16 cellular contexts compared by ENCODE assay signal in the genomic region with DNA sequence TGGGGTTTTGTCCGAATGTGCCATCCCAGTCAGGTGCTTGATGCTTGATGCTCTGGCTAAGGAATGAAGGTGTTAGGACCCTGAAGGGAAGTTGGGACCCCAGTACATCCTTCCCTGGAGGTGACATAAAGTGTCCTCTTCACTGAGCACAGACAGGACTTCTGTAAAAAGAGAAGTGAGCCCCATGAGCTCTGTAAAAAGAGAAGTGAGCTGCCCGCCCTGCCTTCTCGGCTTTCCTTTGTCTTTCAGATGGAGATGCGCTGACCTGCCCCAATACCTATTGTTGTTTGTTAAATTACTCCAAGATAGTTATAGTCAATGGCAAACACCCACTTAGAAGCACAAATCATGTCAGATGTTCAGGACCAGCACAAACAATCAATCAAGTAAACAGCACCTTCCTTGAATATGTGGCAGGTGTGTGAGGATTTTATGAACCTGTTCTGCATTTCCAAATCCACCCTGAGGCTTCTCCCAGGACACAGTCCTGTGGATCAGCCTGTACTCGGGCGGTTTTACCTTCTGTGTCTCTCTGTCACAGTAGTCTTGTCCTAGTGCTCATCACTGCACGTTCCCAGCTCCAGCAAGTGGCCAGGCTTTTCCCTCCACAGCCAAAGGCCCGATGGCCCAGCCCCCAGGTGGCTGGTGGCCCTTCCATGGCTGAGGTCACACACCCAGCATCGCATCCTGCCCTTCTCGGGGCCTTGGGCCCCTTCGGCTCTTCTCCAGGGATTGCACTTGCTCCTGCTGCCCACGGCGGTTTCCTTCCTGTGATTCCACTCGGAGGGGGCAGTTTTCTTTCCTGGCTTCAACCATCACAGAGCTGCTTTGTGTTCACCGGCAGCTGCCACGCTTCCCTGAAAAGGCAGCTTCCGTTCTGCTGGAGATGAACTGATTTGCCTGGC.
A peak's percentile ranks its signal among the peaks of the same experiment; 100 is the strongest.
DNase-seq lines count a peak whose midpoint lies in the region; ATAC-seq and TF ChIP-seq lines count a peak whose summit lies in the region.
"Had no signal": no experiment of that assay in that cellular context is flagged by ENCODE, and none has a peak within 500 bp of the region (broad histone marks: within the 10 kb centered on the region; RNA-seq: fewer than 3 reads in every experiment).

No MANE protein-coding gene starts in this region.

- H3K79me2 ChIP-seq in osteoblast (ENCODE audit: insufficient read depth, low read length) = no peaks in the 10 kb centered on the region

- TF ChIP-seq CTCF in osteoblast (IDR thresholded peaks at IDR 0.05; ENCODE audit: extremely low read depth, low read depth, low read length) (no peak), foreskin keratinocyte (conservative IDR thresholded peaks at IDR 0.05) (no peak)

- no peak overlapping the region for H2AFZ ChIP-seq in osteoblast (ENCODE audit: low read length)

- ATAC-seq in foreskin keratinocyte = no peak
- ATAC-seq: naive thymus-derived CD8-positive, alpha-beta T cell had no signal

- H3K4me1 ChIP-seq in osteoblast (ENCODE audit: insufficient read depth, low read length) (no peaks in the 10 kb centered on the region), foreskin keratinocyte (no peaks in the 10 kb centered on the region)

- H3K4me3 ChIP-seq in osteoblast (ENCODE audit: insufficient read depth, low read length) = no peak overlapping the region
- H3K4me3 ChIP-seq: lung, MG63 had no signal

- H3K27ac ChIP-seq in osteoblast (ENCODE audit: low read depth, low read length) (no peak overlapping the region), foreskin keratinocyte (no peak overlapping the region)

- DNase-seq in DMS79 treated with DMSO at 0.1 percent for 48 hours (lab: John Stamatoyannopoulos, UW) (peak; percentile 17), DMS79 (lab: John Stamatoyannopoulos, UW) (no peak), MV-4-11 (lab: John Stamatoyannopoulos, UW) (peak; percentile 43), ecto neural progenitor cell (ENCODE audit: low spot score) (peak; percentile 52), osteoblast (ENCODE audit: insufficient read length, low spot score, missing footprints) (peak; percentile 26), NCI-H2107 treated with DMSO at 0.1 percent for 48 hours (lab: John Stamatoyannopoulos, UW; ENCODE audit: unreplicated experiment) (no peak), foreskin keratinocyte (no peak), pons (ENCODE audit: low spot score) (no peak)
- DNase-seq: activated gamma-delta T cell treated with Interleukin-2 at 50 U/mL for 16 hours; CD8-positive, alpha-beta memory T cell; MG63; naive thymus-derived CD8-positive, alpha-beta T cell; NCI-H2171; SIG-M5; stimulated activated CD4-positive, alpha-beta T cell treated with anti-CD3 and anti-CD28 coated beads, Interleukin-15, amount 100 ng/mL, for 24 hours had no signal

- H3K36me3 ChIP-seq in osteoblast (ENCODE audit: insufficient read depth, low read length) = no peaks in the 10 kb centered on the region
- H3K36me3 ChIP-seq: MG63 had no signal

- H4K20me1 ChIP-seq in osteoblast (ENCODE audit: insufficient read depth, low read length) = no peaks in the 10 kb centered on the region

- no peaks in the 10 kb centered on the region for H3K27me3 ChIP-seq in osteoblast (ENCODE audit: insufficient read depth, low read length)
- no peaks in the 10 kb centered on the region for H3K27me3 ChIP-seq in foreskin keratinocyte

- no peaks in the 10 kb centered on the region for H3K9me3 ChIP-seq in osteoblast (ENCODE audit: low read depth, low read length)
- H3K9me3 ChIP-seq: MG63 had no signal

- no peak overlapping the region for H3K4me2 ChIP-seq in osteoblast (ENCODE audit: insufficient read depth, low read length)

Comparison
In these comparisons a context has a peak if more than half of its experiments do, and no peak if none do; other contexts are left out.
1. DNase-seq: peak in DMS79 treated with DMSO at 0.1 percent for 48 hours (single experiment), MV-4-11 (single experiment), ecto neural progenitor cell (single experiment) and osteoblast (single experiment); none in DMS79 (single experiment), NCI-H2107 treated with DMSO at 0.1 percent for 48 hours (single experiment), foreskin keratinocyte (0 of 2) and pons (single experiment).